ENCODE assay signal across 22 cellular contexts in genomic region chr1:14217384-14217783, GRCh38.
"Had no signal": no experiment of that assay in that cellular context is flagged by ENCODE, and none has a peak within 500 bp of the region (broad histone marks: within the 10 kb centered on the region; RNA-seq: fewer than 3 reads in every experiment).

No MANE protein-coding gene starts in this region.

- H3K27me3 ChIP-seq: adrenal gland, SJSA1 had no signal

- H3K9me3 ChIP-seq: SJSA1 had no signal

- H3K36me3 ChIP-seq: adrenal gland, SJSA1 had no signal

- DNase-seq: activated CD4-positive, alpha-beta T cell treated with anti-CD3 and anti-CD28 coated beads for 4 hours; activated CD8-positive, alpha-beta memory T cell treated with anti-CD3 and anti-CD28 coated beads, Interleukin-2, amount 50 U/mL, for 48 hours; activated CD8-positive, alpha-beta T cell treated with anti-CD3 and anti-CD28 coated beads, Interleukin-2, amount 10 ng/mL, durations not matched to agents 7 days and 5 days; activated naive CD4-positive, alpha-beta T cell treated with anti-CD3 and anti-CD28 coated beads, Interleukin-2, amount 50 U/mL, for 16 hours; activated naive CD8-positive, alpha-beta T cell treated with anti-CD3 and anti-CD28 coated beads, Interleukin-2, amount 10 ng/mL, durations not matched to agents 7 days and 5 days; activated T-cell treated with anti-CD3 and anti-CD28 coated beads, Interleukin-2, amount 50 U/mL, for 1 hour; adrenal gland; aorta; Karpas-422; MM.1S; NCI-H1105 treated with DMSO at 0.1 percent for 48 hours; NCI-H1436 treated with DMSO at 0.1 percent for 48 hours; NCI-H187; NCI-H2081; NCI-H2171; NCI-H2227 treated with DMSO at 0.1 percent for 48 hours; NCI-H510A; NCI-H526 treated with DMSO at 0.1 percent for 48 hours; PC-3; SHP77 had no signal

- ATAC-seq: activated CD4-positive, CD25-positive, alpha-beta regulatory T cell treated with anti-CD3 and anti-CD28 coated beads, Interleukin-2, amount 50 U/mL, for 24 hours; activated CD8-positive, alpha-beta T cell treated with anti-CD3 and anti-CD28 coated beads, Interleukin-2, amount 10 ng/mL, durations not matched to agents 7 days and 5 days; PC-3 had no signal

- H3K4me3 ChIP-seq: adrenal gland, SJSA1 had no signal

- H3K27ac ChIP-seq: adrenal gland, SJSA1 had no signal

- H3K4me1 ChIP-seq: adrenal gland, SJSA1 had no signal
